Comparison of ENCODE assay signal across 30 cellular contexts in the genomic region with DNA sequence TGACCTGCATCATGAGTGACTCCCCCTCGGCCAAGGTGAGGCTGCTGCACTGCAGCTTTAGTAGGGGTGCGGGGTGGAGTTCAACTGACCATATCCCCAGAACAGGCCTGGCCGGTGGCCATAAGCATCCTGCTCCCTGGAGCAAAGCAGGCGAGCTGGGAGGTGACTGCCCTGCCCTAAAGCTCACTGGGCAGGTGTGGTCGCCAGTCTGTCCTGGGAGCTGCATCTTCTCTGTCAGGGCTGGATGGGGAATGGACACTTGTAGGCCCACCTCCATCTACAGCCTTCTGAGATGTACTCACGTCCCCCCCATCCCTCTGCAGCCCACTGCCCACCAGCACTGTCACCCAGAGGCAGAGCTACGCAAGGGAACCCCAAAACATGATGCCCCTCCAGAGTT.
"Had no signal": no experiment of that assay in that cellular context is flagged by ENCODE, and none has a peak within 500 bp of the region (broad histone marks: within the 10 kb centered on the region; RNA-seq: fewer than 3 reads in every experiment).

No MANE protein-coding gene starts in this region.

- H3K27me3 Mint-ChIP-seq: activated B cell treated with CpG ODN at 0.5 μM for 24 hours; activated naive CD4-positive, alpha-beta T cell treated with anti-CD3 and anti-CD28 coated beads, Interleukin-2, amount 50 U/mL, for 24 hours; activated naive CD8-positive, alpha-beta T cell treated with anti-CD3 and anti-CD28 coated beads for 36 hours; activated T-cell treated with anti-CD3 and anti-CD28 coated beads, Interleukin-2, amount 50 U/mL, for 24 hours; T-helper 17 cell had no signal

- H3K36me3 ChIP-seq: breast epithelium, cardiac muscle cell, colonic mucosa had no signal

- H3K27me3 ChIP-seq: ascending aorta, breast epithelium, cardiac muscle cell, colonic mucosa had no signal

- H3K4me1 ChIP-seq: ascending aorta, breast epithelium, colonic mucosa had no signal

- H3K27ac Mint-ChIP-seq: activated naive CD4-positive, alpha-beta T cell treated with anti-CD3 and anti-CD28 coated beads for 36 hours; activated naive CD4-positive, alpha-beta T cell treated with anti-CD3 and anti-CD28 coated beads, Interleukin-2, amount 50 U/mL, for 24 hours; activated naive CD8-positive, alpha-beta T cell treated with anti-CD3 and anti-CD28 coated beads for 36 hours; activated T-cell treated with anti-CD3 and anti-CD28 coated beads, Interleukin-2, amount 50 U/mL, for 72 hours; brain; T-helper 17 cell; T-helper 2 cell treated with Interferon-gamma antibody and Interleukin-4, amounts not matched to agents 5 μg/mL and 100 μg/mL, for 36 hours had no signal

- H3K9me3 Mint-ChIP-seq: activated B cell treated with CpG ODN at 0.5 μM for 24 hours; activated naive CD4-positive, alpha-beta T cell treated with anti-CD3 and anti-CD28 coated beads for 36 hours; activated naive CD4-positive, alpha-beta T cell treated with anti-CD3 and anti-CD28 coated beads, Interleukin-2, amount 50 U/mL, for 24 hours; activated naive CD8-positive, alpha-beta T cell treated with anti-CD3 and anti-CD28 coated beads for 36 hours; activated T-cell treated with anti-CD3 and anti-CD28 coated beads, Interleukin-2, amount 50 U/mL, for 24 hours; activated T-cell treated with anti-CD3 and anti-CD28 coated beads, Interleukin-2, amount 50 U/mL, for 72 hours; brain; T-helper 2 cell treated with Interferon-gamma antibody and Interleukin-4, amounts not matched to agents 5 μg/mL and 100 μg/mL, for 36 hours had no signal

- H3K36me3 Mint-ChIP-seq: brain had no signal

- DNase-seq: activated B cell treated with CpG ODN at 0.5 μM for 24 hours; activated CD4-positive, alpha-beta T cell treated with anti-CD3 and anti-CD28 coated beads for 48 hours; activated CD4-positive, alpha-beta T cell treated with anti-CD3 and anti-CD28 coated beads, Interleukin-2, amount 50 U/mL, for 1 hour; activated CD4-positive, alpha-beta T cell treated with anti-CD3 and anti-CD28 coated beads, Interleukin-2, amount 50 U/mL, for 48 hours; activated CD8-positive, alpha-beta memory T cell treated with anti-CD3 and anti-CD28 coated beads, Interleukin-2, amount 50 U/mL, for 48 hours; activated effector memory CD4-positive, alpha-beta T cell treated with Interleukin-2 at 50 U/mL for 16 hours; activated naive CD4-positive, alpha-beta T cell treated with anti-CD3 and anti-CD28 coated beads for 36 hours; activated naive CD8-positive, alpha-beta T cell treated with anti-CD3 and anti-CD28 coated beads for 36 hours; activated T-cell treated with anti-CD3 and anti-CD28 coated beads for 4 hours; activated T-cell treated with anti-CD3 and anti-CD28 coated beads, Interleukin-2, amount 50 U/mL, for 24 hours; activated T-cell treated with anti-CD3 and anti-CD28 coated beads, Interleukin-2, amount 50 U/mL, for 72 hours; central memory CD4-positive, alpha-beta T cell; colonic mucosa; effector CD8-positive, alpha-beta T cell; foreskin fibroblast; T-helper 1 cell; T-helper 17 cell; T1000; WERI-Rb-1 had no signal

- H3K4me1 Mint-ChIP-seq: brain had no signal

- FAIRE-seq: endometrium, endothelial cell of umbilical vein, frontal cortex had no signal

- H3K9me3 ChIP-seq: ascending aorta, breast epithelium, colonic mucosa had no signal

- H3K4me3 Mint-ChIP-seq: activated B cell treated with CpG ODN at 0.5 μM for 24 hours; activated naive CD4-positive, alpha-beta T cell treated with anti-CD3 and anti-CD28 coated beads for 36 hours; activated naive CD4-positive, alpha-beta T cell treated with anti-CD3 and anti-CD28 coated beads, Interleukin-2, amount 50 U/mL, for 24 hours; activated naive CD8-positive, alpha-beta T cell treated with anti-CD3 and anti-CD28 coated beads for 36 hours; activated T-cell treated with anti-CD3 and anti-CD28 coated beads, Interleukin-2, amount 50 U/mL, for 24 hours; activated T-cell treated with anti-CD3 and anti-CD28 coated beads, Interleukin-2, amount 50 U/mL, for 72 hours; brain; T-helper 17 cell; T-helper 2 cell treated with Interferon-gamma antibody and Interleukin-4, amounts not matched to agents 5 μg/mL and 100 μg/mL, for 36 hours had no signal

- H3K27ac ChIP-seq: ascending aorta, breast epithelium, cardiac muscle cell, colonic mucosa, epithelial cell of prostate, WERI-Rb-1 had no signal

- H3K4me3 ChIP-seq: ascending aorta, breast epithelium, cardiac muscle cell, colonic mucosa had no signal

- ATAC-seq: activated CD4-positive, CD25-positive, alpha-beta regulatory T cell treated with anti-CD3 and anti-CD28 coated beads, Interleukin-2, amount 50 U/mL, for 24 hours; activated T-cell treated with anti-CD3 and anti-CD28 coated beads, Interleukin-2, amount 50 U/mL, for 72 hours; T-helper 17 cell had no signal
